In the genomic region with DNA sequence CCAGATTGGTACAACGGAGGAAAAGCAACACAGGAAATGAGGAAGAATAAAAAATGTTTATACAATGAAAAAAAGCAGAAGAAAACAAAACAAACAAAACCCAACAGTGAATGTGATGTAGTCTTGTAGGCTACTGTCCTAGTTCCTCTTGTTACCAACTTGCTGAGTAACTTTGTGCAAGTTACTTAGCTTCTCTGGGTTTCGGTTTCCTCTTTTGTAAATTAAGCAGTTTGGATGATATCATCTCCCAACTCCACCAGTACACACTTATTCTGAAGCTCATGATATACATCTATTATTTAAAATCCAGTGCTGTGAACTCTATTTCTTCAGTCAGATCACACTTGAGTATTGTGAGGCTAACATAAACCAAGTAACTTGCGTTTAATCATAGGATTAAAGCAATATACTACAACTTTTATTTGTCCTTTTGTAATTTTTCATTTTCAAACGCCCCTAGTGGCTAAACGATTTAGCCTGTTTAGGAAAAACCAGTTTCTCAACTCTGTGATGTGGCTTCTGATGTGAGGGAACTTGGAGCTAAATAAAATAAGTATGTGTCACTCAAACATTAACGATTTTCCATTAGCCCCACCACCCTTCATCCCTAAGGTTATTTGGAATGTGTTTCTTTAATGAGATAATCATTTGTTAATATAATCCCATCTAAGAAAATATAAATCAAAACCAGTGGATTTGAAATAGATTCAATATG, we compare ENCODE assay signal across 1 cellular context.
TF ChIP-seq lines count a peak whose summit lies in the region.

No MANE protein-coding gene starts in this region.

TF ChIP-seq in K562, 482 proteins besides CTCF, POLR2A, EP300 and RAD21 (continued from another document and continues in another):
- TF ChIP-seq ZNF592 (IDR thresholded peaks at IDR 0.05), result peak; percentile 70
- TF ChIP-seq ZMIZ1 (IDR thresholded peaks at IDR 0.05; ENCODE audit: low read depth in 2 of 2, low read length in 2 of 2), result no peak
- TF ChIP-seq, protein P1, sequence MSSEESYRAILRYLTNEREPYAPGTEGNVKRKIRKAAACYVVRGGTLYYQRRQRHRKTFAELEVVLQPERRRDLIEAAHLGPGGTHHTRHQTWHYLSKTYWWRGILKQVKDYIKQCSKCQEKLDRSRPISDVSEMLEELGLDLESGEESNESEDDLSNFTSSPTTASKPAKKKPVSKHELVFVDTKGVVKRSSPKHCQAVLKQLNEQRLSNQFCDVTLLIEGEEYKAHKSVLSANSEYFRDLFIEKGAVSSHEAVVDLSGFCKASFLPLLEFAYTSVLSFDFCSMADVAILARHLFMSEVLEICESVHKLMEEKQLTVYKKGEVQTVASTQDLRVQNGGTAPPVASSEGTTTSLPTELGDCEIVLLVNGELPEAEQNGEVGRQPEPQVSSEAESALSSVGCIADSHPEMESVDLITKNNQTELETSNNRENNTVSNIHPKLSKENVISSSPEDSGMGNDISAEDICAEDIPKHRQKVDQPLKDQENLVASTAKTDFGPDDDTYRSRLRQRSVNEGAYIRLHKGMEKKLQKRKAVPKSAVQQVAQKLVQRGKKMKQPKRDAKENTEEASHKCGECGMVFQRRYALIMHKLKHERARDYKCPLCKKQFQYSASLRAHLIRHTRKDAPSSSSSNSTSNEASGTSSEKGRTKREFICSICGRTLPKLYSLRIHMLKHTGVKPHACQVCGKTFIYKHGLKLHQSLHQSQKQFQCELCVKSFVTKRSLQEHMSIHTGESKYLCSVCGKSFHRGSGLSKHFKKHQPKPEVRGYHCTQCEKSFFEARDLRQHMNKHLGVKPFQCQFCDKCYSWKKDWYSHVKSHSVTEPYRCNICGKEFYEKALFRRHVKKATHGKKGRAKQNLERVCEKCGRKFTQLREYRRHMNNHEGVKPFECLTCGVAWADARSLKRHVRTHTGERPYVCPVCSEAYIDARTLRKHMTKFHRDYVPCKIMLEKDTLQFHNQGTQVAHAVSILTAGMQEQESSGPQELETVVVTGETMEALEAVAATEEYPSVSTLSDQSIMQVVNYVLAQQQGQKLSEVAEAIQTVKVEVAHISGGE (CRISPR knock-in tag; IDR thresholded peaks at IDR 0.05), result no peak
- TF ChIP-seq, protein P2, sequence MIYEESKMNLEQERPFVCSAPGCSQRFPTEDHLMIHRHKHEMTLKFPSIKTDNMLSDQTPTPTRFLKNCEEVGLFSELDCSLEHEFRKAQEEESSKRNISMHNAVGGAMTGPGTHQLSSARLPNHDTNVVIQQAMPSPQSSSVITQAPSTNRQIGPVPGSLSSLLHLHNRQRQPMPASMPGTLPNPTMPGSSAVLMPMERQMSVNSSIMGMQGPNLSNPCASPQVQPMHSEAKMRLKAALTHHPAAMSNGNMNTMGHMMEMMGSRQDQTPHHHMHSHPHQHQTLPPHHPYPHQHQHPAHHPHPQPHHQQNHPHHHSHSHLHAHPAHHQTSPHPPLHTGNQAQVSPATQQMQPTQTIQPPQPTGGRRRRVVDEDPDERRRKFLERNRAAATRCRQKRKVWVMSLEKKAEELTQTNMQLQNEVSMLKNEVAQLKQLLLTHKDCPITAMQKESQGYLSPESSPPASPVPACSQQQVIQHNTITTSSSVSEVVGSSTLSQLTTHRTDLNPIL (CRISPR knock-in tag; IDR thresholded peaks at IDR 0.05), result no peak
- no peak for TF ChIP-seq ZNF232 (CRISPR knock-in tag; IDR thresholded peaks at IDR 0.05)
- no peak for TF ChIP-seq THRA (IDR thresholded peaks at IDR 0.05)
- no peak; the same call in none of the 2 replicates for TF ChIP-seq ZNF121 (CRISPR knock-in tag; conservative IDR thresholded peaks at IDR 0.05)
- no peak for TF ChIP-seq HMBOX1 (IDR thresholded peaks at IDR 0.05)
- no peak for TF ChIP-seq TAF15 (IDR thresholded peaks at IDR 0.05; ENCODE audit: low read depth, low read length)
- TF ChIP-seq, protein P3, sequence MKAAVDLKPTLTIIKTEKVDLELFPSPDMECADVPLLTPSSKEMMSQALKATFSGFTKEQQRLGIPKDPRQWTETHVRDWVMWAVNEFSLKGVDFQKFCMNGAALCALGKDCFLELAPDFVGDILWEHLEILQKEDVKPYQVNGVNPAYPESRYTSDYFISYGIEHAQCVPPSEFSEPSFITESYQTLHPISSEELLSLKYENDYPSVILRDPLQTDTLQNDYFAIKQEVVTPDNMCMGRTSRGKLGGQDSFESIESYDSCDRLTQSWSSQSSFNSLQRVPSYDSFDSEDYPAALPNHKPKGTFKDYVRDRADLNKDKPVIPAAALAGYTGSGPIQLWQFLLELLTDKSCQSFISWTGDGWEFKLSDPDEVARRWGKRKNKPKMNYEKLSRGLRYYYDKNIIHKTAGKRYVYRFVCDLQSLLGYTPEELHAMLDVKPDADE (conservative IDR thresholded peaks at IDR 0.05; ENCODE audit: control insufficient read depth, low read depth, low read length), result no peak
- no peak for TF ChIP-seq SREBF2 (CRISPR knock-in tag; IDR thresholded peaks at IDR 0.05)
- no peak for TF ChIP-seq SNIP1 (IDR thresholded peaks at IDR 0.05; ENCODE audit: low read depth)
- TF ChIP-seq ATF4 (CRISPR knock-in tag; IDR thresholded peaks at IDR 0.05), result no peak
- no peak for TF ChIP-seq HNRNPK (IDR thresholded peaks at IDR 0.05; ENCODE audit: low read depth, low read length, poor library complexity, severe bottlenecking)
- 0 out of 4 replicates have a peak, but pooled peaks of 1 of the 2 experiments have one; percentile 16 for TF ChIP-seq MAZ (CRISPR knock-in tag; conservative IDR thresholded peaks at IDR 0.05 in 1 of 2, IDR thresholded peaks at IDR 0.05 in 1 of 2)
- no peak for TF ChIP-seq HNRNPLL (IDR thresholded peaks at IDR 0.05; ENCODE audit: low read depth, low read length, poor library complexity, severe bottlenecking)
- TF ChIP-seq ARID2 (IDR thresholded peaks at IDR 0.05), result no peak
- no peak for TF ChIP-seq E4F1 (CRISPR knock-in tag; IDR thresholded peaks at IDR 0.05; ENCODE audit: borderline replicate concordance)
- no peak for TF ChIP-seq PCBP2 (IDR thresholded peaks at IDR 0.05; ENCODE audit: low read depth, low read length, poor library complexity, severe bottlenecking)
- no peak for TF ChIP-seq TRIM24 (IDR thresholded peaks at IDR 0.05)
- peak; percentile 18 for TF ChIP-seq CTCFL (IDR thresholded peaks at IDR 0.05; ENCODE audit: borderline replicate concordance, insufficient read depth, low read depth, low read length, poor library complexity, severe bottlenecking)
- no peak for TF ChIP-seq FOXA3 (CRISPR knock-in tag; conservative IDR thresholded peaks at IDR 0.05 in 1 of 2, IDR thresholded peaks at IDR 0.05 in 1 of 2)
